ENCODE assay signal across 5 cellular contexts in the genomic region with DNA sequence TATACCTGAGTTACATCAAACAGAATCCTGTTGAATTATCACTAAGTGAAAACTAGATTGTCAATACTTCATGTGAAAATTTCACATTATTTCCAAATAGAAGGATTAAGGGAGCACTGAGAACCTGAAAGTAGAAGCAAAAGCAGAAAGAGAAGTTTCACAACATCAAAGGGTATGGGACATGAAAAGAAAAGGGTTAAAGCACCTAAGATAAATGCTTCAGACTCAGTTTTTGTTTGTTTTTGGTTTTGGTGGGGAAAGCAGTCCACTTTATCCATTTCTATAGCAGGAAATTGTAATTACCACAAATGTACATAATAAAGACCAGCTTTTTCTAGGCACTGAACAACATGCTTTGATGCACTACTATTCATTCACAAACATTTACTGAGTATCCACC.
"Had no signal": no experiment of that assay in that cellular context is flagged by ENCODE, and none has a peak within 500 bp of the region (broad histone marks: within the 10 kb centered on the region; RNA-seq: fewer than 3 reads in every experiment).

No MANE protein-coding gene starts in this region.

- H3K4me3 ChIP-seq: GM23248, K562 had no signal

- H3K4me3 Mint-ChIP-seq: H9 had no signal

- H3K27ac ChIP-seq: GM23248 had no signal

- H2AFZ ChIP-seq: GM23248 had no signal

- ATAC-seq: K562 had no signal

- DNase-seq: GM23248, H9, HCEC 1CT, IMR-90 had no signal

- H3K9ac ChIP-seq: GM23248 had no signal

- H3K27ac Mint-ChIP-seq: H9 had no signal

- H3K9me3 Mint-ChIP-seq: H9 had no signal
